ENCODE assay signal across 17 cellular contexts in the genomic region with DNA sequence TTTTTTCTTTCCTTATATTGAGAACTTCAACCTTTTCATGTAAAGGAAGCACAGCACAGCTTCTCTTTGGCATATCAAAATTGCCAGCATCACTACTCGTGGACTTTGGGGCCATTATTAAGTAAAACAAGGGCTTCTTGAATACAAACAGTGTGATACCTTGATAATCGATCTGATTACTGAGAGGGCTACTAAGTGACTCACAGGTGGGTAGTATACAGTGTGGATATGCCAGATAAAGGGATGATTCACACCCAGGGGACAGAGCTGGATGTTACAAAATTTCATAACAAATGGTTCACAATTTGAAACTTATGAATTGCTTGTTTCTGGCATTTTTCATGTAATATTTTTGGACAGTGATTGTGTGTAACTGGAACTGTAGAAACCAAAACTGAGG. TPM values are rescaled to one million over a fixed set of nuclear protein-coding genes. Genes with fewer than 3 reads are reported as not detected.
DNase-seq lines count a peak whose midpoint lies in the region; ATAC-seq, FAIRE-seq and TF ChIP-seq lines count a peak whose summit lies in the region.
"Had no signal": no experiment of that assay in that cellular context is flagged by ENCODE, and none has a peak within 500 bp of the region (broad histone marks: within the 10 kb centered on the region; RNA-seq: fewer than 3 reads in every experiment).

No MANE protein-coding gene starts in this region.

- CTCF ChIA-PET in activated CD4-positive, alpha-beta T cell treated with anti-CD3 and anti-CD28 coated beads for 36 hours (lab: Charles Lee): interaction anchor here (0.6 to 1.0 kb wide), 4 partner anchors 11 to 140 kb away, joined by 3 read pairs; no protein-coding TSS in a partner anchor
- CTCF ChIA-PET in K562 (lab: Yijun Ruan, JAX; ENCODE audit: low intra/inter-chr PET ratio): no interaction called here

- POLR2A ChIA-PET in activated CD4-positive, alpha-beta T cell treated with anti-CD3 and anti-CD28 coated beads for 36 hours (lab: Charles Lee): interaction anchor here (0.6 kb wide), 1 partner anchor 87 kb away, joined by 3 read pairs; a partner anchor contains a TSS
- POLR2A ChIA-PET in K562 (lab: Yijun Ruan, JAX): interaction anchor here (1.0 to 8.1 kb wide), 7 partner anchors 11 to 74 kb away, joined by 3 to 50 read pairs (median 5); a partner anchor contains a TSS

- TF ChIP-seq CTCF in OCI-LY1 (IDR thresholded peaks at IDR 0.05; ENCODE audit: low read length) (no peak), K562 (IDR thresholded peaks at IDR 0.05 in 2 of 3, conservative IDR thresholded peaks at IDR 0.05 in 1 of 3; ENCODE audit: insufficient read depth in 2 of 3, low read depth in 1 of 3, low read length in 3 of 3) (no peak), progenitor cell of endocrine pancreas (IDR thresholded peaks at IDR 0.05; ENCODE audit: unreplicated experiment) (no peak)

- peak overlapping the region; percentile 78 for H3K27ac ChIP-seq in OCI-LY1 (ENCODE audit: low read depth, low read length, poor library complexity, severe bottlenecking)
- peak overlapping the region; percentile 26; the same call in 2 of the 3 replicates for H3K27ac ChIP-seq in K562 (ENCODE audit: extremely low read depth, low read depth, low read length)
- H3K27ac ChIP-seq: neutrophil had no signal

- H3K36me3 Mint-ChIP-seq in activated CD4-positive, alpha-beta T cell treated with anti-CD3 and anti-CD28 coated beads for 36 hours (ENCODE audit: low read depth): peaks cover 49% of the 10 kb centered on the region
- peaks cover 29% of the 10 kb centered on the region for H3K36me3 Mint-ChIP-seq in progenitor cell of endocrine pancreas (ENCODE audit: insufficient read depth)

- no peaks in the 10 kb centered on the region for H3K27me3 Mint-ChIP-seq in activated CD4-positive, alpha-beta T cell treated with anti-CD3 and anti-CD28 coated beads for 36 hours
- H3K27me3 Mint-ChIP-seq in progenitor cell of endocrine pancreas: no peaks in the 10 kb centered on the region

- ATAC-seq in activated CD4-positive, alpha-beta T cell treated with anti-CD3 and anti-CD28 coated beads for 36 hours: peak; percentile 83
- ATAC-seq in K562: peak; percentile 25; the same call in 2 of the 3 replicates
- ATAC-seq: left ventricle myocardium superior had no signal

- in situ Hi-C loops in K562 (cut with MboI): no loop called here

- peak; percentile 81 for TF ChIP-seq EP300 in K562 (IDR thresholded peaks at IDR 0.05; ENCODE audit: low read length)

- no peak for TF ChIP-seq POLR2A in K562 (conservative IDR thresholded peaks at IDR 0.05)

- FAIRE-seq in K562 (lab: Jason Lieb, UNC): peak; percentile 57

- TF ChIP-seq RAD21 in K562 (CRISPR knock-in tag; conservative IDR thresholded peaks at IDR 0.05 in 1 of 2, IDR thresholded peaks at IDR 0.05 in 1 of 2): no peak

- H3K9me2 ChIP-seq in OCI-LY1 (ENCODE audit: low read depth, low read length): no peaks in the 10 kb centered on the region

- H3K4me3 Mint-ChIP-seq in activated CD4-positive, alpha-beta T cell treated with anti-CD3 and anti-CD28 coated beads for 36 hours: no peak overlapping the region
- H3K4me3 Mint-ChIP-seq in progenitor cell of endocrine pancreas (ENCODE audit: low read depth): no peak overlapping the region

- H3K9me3 ChIP-seq in OCI-LY1 (ENCODE audit: low read length) (no peaks in the 10 kb centered on the region; the same call in 1 of the 2 replicates), K562 (replicated peaks; ENCODE audit: control insufficient read depth, insufficient read depth, low read depth, low read length) (peaks cover 4% of the 10 kb centered on the region; the same call in 1 of the 2 replicates)
- H3K9me3 ChIP-seq: neutrophil had no signal

- H3F3A ChIP-seq in OCI-LY1 (ENCODE audit: insufficient read depth, low read length): peaks cover 3% of the 10 kb centered on the region; the same call in 1 of the 2 replicates

- 4% methylated on average over 2 of the region's 2 CpGs for WGBS in K562 (ENCODE audit: insufficient coverage, low coverage, missing lambda C conversion rate)

- H3K4me1 ChIP-seq in OCI-LY1 (ENCODE audit: insufficient read depth, low read length, severe bottlenecking): peaks cover 59% of the 10 kb centered on the region
- H3K4me1 ChIP-seq in K562 (replicated peaks in 1 of 2; ENCODE audit: control insufficient read depth in 2 of 2, insufficient read depth in 2 of 2, low read length in 2 of 2): peaks cover 35 to 47% of the 10 kb centered on the region in 2 experiments

- TSS peak; percentile 10 for BruUV-seq in K562 (replicated peaks; lab: Mats Ljungman, UMichigan)

- peaks cover 95% of the 10 kb centered on the region for H3K79me2 ChIP-seq in OCI-LY1 (ENCODE audit: insufficient read depth, low read length)
- peaks cover 83% of the 10 kb centered on the region for H3K79me2 ChIP-seq in K562 (ENCODE audit: control insufficient read depth, insufficient read depth, low read length)

- H3K4me3 ChIP-seq in OCI-LY1 (ENCODE audit: low read depth, low read length, poor library complexity, severe bottlenecking): no peak overlapping the region
- H3K4me3 ChIP-seq in K562: no peak overlapping the region

- H3K9ac ChIP-seq in OCI-LY1 (ENCODE audit: low read length) (no peak overlapping the region; the same call in 1 of the 2 replicates), K562 (ENCODE audit: insufficient read depth in 1 of 2, low read depth in 2 of 2, low read length in 2 of 2) (peak overlapping the region in 1 of 2 experiments; percentile 4; a peak in 1 of 4 replicates)

- H3K27me3 ChIP-seq in OCI-LY1 (ENCODE audit: insufficient read depth, low read length): no peaks in the 10 kb centered on the region
- H3K27me3 ChIP-seq in K562 (ENCODE audit: control insufficient read depth in 2 of 2, insufficient read depth in 2 of 2, low read length in 2 of 2): no peaks in the 10 kb centered on the region
- H3K27me3 ChIP-seq: neutrophil had no signal

- intact Hi-C loops in activated CD4-positive, alpha-beta T cell treated with anti-CD3 and anti-CD28 coated beads for 36 hours (cut with DNase I, micrococcal nuclease): no loop called here
- intact Hi-C loops in K562 (cut with micrococcal nuclease) (no loop called here), posterior vena cava (cut with DNase I) (no loop called here)

- peak overlapping the region; percentile 23; the same call in 1 of the 2 replicates for H3K4me2 ChIP-seq in OCI-LY1 (ENCODE audit: low read length)
- H3K4me2 ChIP-seq in K562 (ENCODE audit: insufficient read depth, low read length): peak overlapping the region; percentile 15; the same call in 1 of the 2 replicates

- peak overlapping the region; percentile 17 for H3K27ac Mint-ChIP-seq in activated CD4-positive, alpha-beta T cell treated with anti-CD3 and anti-CD28 coated beads for 36 hours
- H3K27ac Mint-ChIP-seq in progenitor cell of endocrine pancreas: peak overlapping the region; percentile 69

- H2AFZ ChIP-seq in OCI-LY1 (ENCODE audit: low read length) (no peak overlapping the region), K562 (ENCODE audit: low read depth, low read length) (no peak overlapping the region)

- peaks cover 3% of the 10 kb centered on the region for H3K9me1 ChIP-seq in K562 (ENCODE audit: control insufficient read depth, insufficient read depth, low read length)

- H3K36me3 ChIP-seq in OCI-LY1 (ENCODE audit: insufficient read depth, low read length) (peaks cover 78% of the 10 kb centered on the region), K562 (ENCODE audit: control insufficient read depth, insufficient read depth, low read length) (peaks cover 67% of the 10 kb centered on the region)

- H4K20me1 ChIP-seq in OCI-LY1 (ENCODE audit: insufficient read depth, low read length) (0 out of 2 replicates have a peak, but pooled peaks cover 3% of the 10 kb centered on the region), K562 (replicated peaks; ENCODE audit: control insufficient read depth, insufficient read depth, low read length) (peaks cover 17% of the 10 kb centered on the region; the same call in 1 of the 2 replicates)

- no peak for DNase-seq in activated CD4-positive, alpha-beta T cell treated with anti-CD3 and anti-CD28 coated beads for 36 hours
- DNase-seq in activated CD4-positive, alpha-beta T cell treated with anti-CD3 and anti-CD28 coated beads for 48 hours: no peak
- DNase-seq in K562 (ENCODE audit: extremely low read depth in 1 of 4, low spot score in 3 of 4) (peak; percentile 40 to 63 (median 46)), progenitor cell of endocrine pancreas (ENCODE audit: low spot score, unreplicated experiment) (no peak), activated gamma-delta T cell (lab: John Stamatoyannopoulos, UW) (no peak), posterior vena cava (ENCODE audit: low spot score) (no peak)
- DNase-seq in stimulated activated CD4-positive, alpha-beta T cell treated with anti-CD3 and anti-CD28 coated beads, Interleukin-2, amount 100 ng/mL, for 48 hours: no peak
- DNase-seq: DND-41; effector CD8-positive, alpha-beta T cell; hippocampal formation; left ventricle myocardium superior; NCI-H1436; NCI-H774 had no signal

- H3K9me3 Mint-ChIP-seq in activated CD4-positive, alpha-beta T cell treated with anti-CD3 and anti-CD28 coated beads for 36 hours (ENCODE audit: low read depth): no peaks in the 10 kb centered on the region
- H3K9me3 Mint-ChIP-seq in progenitor cell of endocrine pancreas (ENCODE audit: low read depth): peaks cover 5% of the 10 kb centered on the region

- peaks cover 57% of the 10 kb centered on the region for H3K4me1 Mint-ChIP-seq in activated CD4-positive, alpha-beta T cell treated with anti-CD3 and anti-CD28 coated beads for 36 hours
- H3K4me1 Mint-ChIP-seq in progenitor cell of endocrine pancreas (ENCODE audit: low read depth): peaks cover 25% of the 10 kb centered on the region

RNA-seq across cellular contexts. Expression of a gene that starts 15.4 kb away (rescaled TPM):
- 100 to 1,000 TPM; 132 to 146 TPM for total RNA-seq in activated CD4-positive, alpha-beta T cell treated with anti-CD3 and anti-CD28 coated beads for 36 hours
- total RNA-seq in K562 (2011; cell fraction: chromatin; rRNA removed; ENCODE audit: low replicate concordance): 321 and 515 TPM in 2 replicates
- total RNA-seq in K562 (2011; cell fraction: nucleolus; rRNA removed): 309 and 314 TPM in 2 replicates
- total RNA-seq in K562 (2011; cell fraction: nucleoplasm; rRNA removed): 269 and 306 TPM in 2 replicates
- 169 and 182 TPM in 2 replicates for total RNA-seq in K562 (2014; rRNA removed)
- total RNA-seq in K562 (2014; rRNA removed; fragmentation: Illumina TruSeq; extraction: Trizol): 193 and 197 TPM in 2 replicates
- 169 and 180 TPM in 2 replicates for total RNA-seq in K562 (2015; rRNA removed; fragmentation: Illumina TruSeq; extraction: Trizol)
- total RNA-seq in K562 (2021): 182 and 185 TPM in 2 replicates
- polyA plus RNA-seq in K562 (2011; rRNA removed): 384 and 397 TPM in 2 replicates
- 176 and 327 TPM in 2 replicates for polyA plus RNA-seq in K562 (2011; cell fraction: cytosol; rRNA removed)
- polyA plus RNA-seq in K562 (2011; cell fraction: nucleus; rRNA removed): 496 and 637 TPM in 2 replicates
- 225 and 429 TPM in 2 replicates for polyA plus RNA-seq in K562 (2012)
- 213 and 224 TPM in 2 replicates for polyA plus RNA-seq in K562 (2014; fragmentation: Illumina TruSeq; extraction: Trizol)
- 100 to 1,000 TPM; 183 to 205 TPM for polyA plus RNA-seq in K562 (2014; fragmentation: Nextera tagmentation; extraction: Ambion mirVana)
- 210 and 239 TPM in 2 replicates for polyA plus RNA-seq in K562 (2014; rRNA removed)
- 318 and 361 TPM in 2 replicates for polyA minus RNA-seq in K562 (2011; rRNA and poly(A)+ RNA removed)
- 89.8 and 90.4 TPM in 2 replicates for polyA minus RNA-seq in K562 (2011; cell fraction: cytosol; rRNA and poly(A)+ RNA removed)
- 144 and 207 TPM in 2 replicates for polyA minus RNA-seq in K562 (2011; cell fraction: nucleus; rRNA and poly(A)+ RNA removed)
- total RNA-seq in progenitor cell of endocrine pancreas: 197 and 207 TPM in 2 replicates
- total RNA-seq in posterior vena cava: 10 to 100 TPM; 36.6 to 40.8 TPM

RNA-seq across cellular contexts. Expression of a gene that starts 28.7 kb away (rescaled TPM):
- total RNA-seq in activated CD4-positive, alpha-beta T cell treated with anti-CD3 and anti-CD28 coated beads for 36 hours: 10 to 100 TPM; 27.0 to 29.3 TPM
- total RNA-seq in K562 (2011; cell fraction: chromatin; rRNA removed; ENCODE audit: low replicate concordance): 19.8 and 52.7 TPM in 2 replicates
- total RNA-seq in K562 (2011; cell fraction: nucleolus; rRNA removed): 56.5 and 63.0 TPM in 2 replicates
- total RNA-seq in K562 (2011; cell fraction: nucleoplasm; rRNA removed): 61.2 and 72.0 TPM in 2 replicates
- total RNA-seq in K562 (2014; rRNA removed) (155 and 188 TPM in 2 replicates), K562 (2014; rRNA removed; fragmentation: Illumina TruSeq; extraction: Trizol) (85.0 and 89.5 TPM in 2 replicates), K562 (2015; rRNA removed; fragmentation: Illumina TruSeq; extraction: Trizol) (99.5 and 102 TPM in 2 replicates), K562 (2021) (236 and 247 TPM in 2 replicates), progenitor cell of endocrine pancreas (774 and 833 TPM in 2 replicates), posterior vena cava (10 to 100 TPM; 40.9 to 43.9 TPM)
- polyA plus RNA-seq in K562 (2011; rRNA removed) (202 and 216 TPM in 2 replicates), K562 (2014; fragmentation: Illumina TruSeq; extraction: Trizol) (325 and 361 TPM in 2 replicates), K562 (2014; fragmentation: Nextera tagmentation; extraction: Ambion mirVana) (10 to 100 TPM; 14.7 to 14.8 TPM), K562 (2014; rRNA removed) (256 and 262 TPM in 2 replicates)
- 300 and 303 TPM in 2 replicates for polyA plus RNA-seq in K562 (2011; cell fraction: cytosol; rRNA removed)
- 63.0 and 65.4 TPM in 2 replicates for polyA plus RNA-seq in K562 (2011; cell fraction: nucleus; rRNA removed)
- polyA plus RNA-seq in K562 (2012): 99.2 and 141 TPM in 2 replicates
- 110 and 133 TPM in 2 replicates for polyA minus RNA-seq in K562 (2011; rRNA and poly(A)+ RNA removed)
- polyA minus RNA-seq in K562 (2011; cell fraction: cytosol; rRNA and poly(A)+ RNA removed): 77.4 and 89.7 TPM in 2 replicates
- 30.2 and 47.4 TPM in 2 replicates for polyA minus RNA-seq in K562 (2011; cell fraction: nucleus; rRNA and poly(A)+ RNA removed)

RNA-seq across cellular contexts. Expression of a gene that starts 55.0 kb away (rescaled TPM):
- 1 to 10 TPM; 3.1 to 3.3 TPM for total RNA-seq in activated CD4-positive, alpha-beta T cell treated with anti-CD3 and anti-CD28 coated beads for 36 hours
- total RNA-seq in K562 (2011; cell fraction: chromatin; rRNA removed; ENCODE audit: low replicate concordance): 86.3 and 131 TPM in 2 replicates
- total RNA-seq in K562 (2011; cell fraction: nucleolus; rRNA removed): 70.1 and 80.5 TPM in 2 replicates
- total RNA-seq in K562 (2011; cell fraction: nucleoplasm; rRNA removed): 83.9 and 97.2 TPM in 2 replicates
- total RNA-seq in K562 (2014; rRNA removed) (6.7 and 7.4 TPM in 2 replicates), K562 (2014; rRNA removed; fragmentation: Illumina TruSeq; extraction: Trizol) (3.6 and 4.0 TPM in 2 replicates), K562 (2015; rRNA removed; fragmentation: Illumina TruSeq; extraction: Trizol) (2.9 and 3.4 TPM in 2 replicates), K562 (2021) (11.6 and 12.7 TPM in 2 replicates), progenitor cell of endocrine pancreas (15.0 and 17.3 TPM in 2 replicates), posterior vena cava (1 to 10 TPM; 4.4 to 5.4 TPM)
- polyA plus RNA-seq in K562 (2011; rRNA removed) (10.9 and 18.6 TPM in 2 replicates), K562 (2014; fragmentation: Illumina TruSeq; extraction: Trizol) (9.5 and 9.7 TPM in 2 replicates), K562 (2014; fragmentation: Nextera tagmentation; extraction: Ambion mirVana) (under 1 TPM; 0.04 TPM), K562 (2014; rRNA removed) (17.9 and 21.6 TPM in 2 replicates)
- 7.0 and 9.1 TPM in 2 replicates for polyA plus RNA-seq in K562 (2011; cell fraction: cytosol; rRNA removed)
- 76.1 and 118 TPM in 2 replicates for polyA plus RNA-seq in K562 (2011; cell fraction: nucleus; rRNA removed)
- polyA plus RNA-seq in K562 (2012): 9.5 and 33.7 TPM in 2 replicates
- polyA minus RNA-seq in K562 (2011; rRNA and poly(A)+ RNA removed): 4.5 and 5.5 TPM in 2 replicates
- polyA minus RNA-seq in K562 (2011; cell fraction: cytosol; rRNA and poly(A)+ RNA removed): 1.1 and 1.6 TPM in 2 replicates
- polyA minus RNA-seq in K562 (2011; cell fraction: nucleus; rRNA and poly(A)+ RNA removed): 13.0 and 14.4 TPM in 2 replicates

RNA-seq across cellular contexts. Expression of a gene that starts 55.0 kb away (rescaled TPM):
- 1 to 10 TPM in 1 of 2 experiments, under 1 TPM in 1; 0.76 to 1.6 TPM for total RNA-seq in activated CD4-positive, alpha-beta T cell treated with anti-CD3 and anti-CD28 coated beads for 36 hours
- total RNA-seq in K562 (2011; cell fraction: chromatin; rRNA removed; ENCODE audit: low replicate concordance): 22.5 and 34.3 TPM in 2 replicates
- total RNA-seq in K562 (2011; cell fraction: nucleolus; rRNA removed): 17.5 and 20.7 TPM in 2 replicates
- total RNA-seq in K562 (2011; cell fraction: nucleoplasm; rRNA removed): 28.9 and 47.3 TPM in 2 replicates
- total RNA-seq in K562 (2014; rRNA removed): 0.27 and 1.8 TPM in 2 replicates
- 1.9 and 2.5 TPM in 2 replicates for total RNA-seq in K562 (2014; rRNA removed; fragmentation: Illumina TruSeq; extraction: Trizol)
- 2.8 and 4.3 TPM in 2 replicates for total RNA-seq in K562 (2015; rRNA removed; fragmentation: Illumina TruSeq; extraction: Trizol)
- 2.3 and 3.3 TPM in 2 replicates for total RNA-seq in K562 (2021)
- 2.8 and 3.6 TPM in 2 replicates for polyA plus RNA-seq in K562 (2011; rRNA removed)
- polyA plus RNA-seq in K562 (2011; cell fraction: cytosol; rRNA removed): 1.4 and 4.1 TPM in 2 replicates
- 8.9 and 10.3 TPM in 2 replicates for polyA plus RNA-seq in K562 (2011; cell fraction: nucleus; rRNA removed)
- polyA plus RNA-seq in K562 (2012): 1.8 and 11.1 TPM in 2 replicates
- polyA plus RNA-seq in K562 (2014; fragmentation: Illumina TruSeq; extraction: Trizol): 1.6 and 3.2 TPM in 2 replicates
- polyA plus RNA-seq in K562 (2014; fragmentation: Nextera tagmentation; extraction: Ambion mirVana): under 1 TPM; 0.66 to 0.82 TPM
- 1.9 and 2.2 TPM in 2 replicates for polyA plus RNA-seq in K562 (2014; rRNA removed)
- 1.8 and 1.9 TPM in 2 replicates for polyA minus RNA-seq in K562 (2011; rRNA and poly(A)+ RNA removed)
- polyA minus RNA-seq in K562 (2011; cell fraction: cytosol; rRNA and poly(A)+ RNA removed): not detected in 2 replicates
- 3.2 and 4.4 TPM in 2 replicates for polyA minus RNA-seq in K562 (2011; cell fraction: nucleus; rRNA and poly(A)+ RNA removed)
- total RNA-seq in progenitor cell of endocrine pancreas: 3.1 and 3.9 TPM in 2 replicates
- total RNA-seq in posterior vena cava: 1 to 10 TPM; 2.6 to 3.9 TPM

RNA-seq across cellular contexts. Expression of a gene that starts 56.2 kb away (rescaled TPM):
- 100 to 1,000 TPM; 179 to 220 TPM for total RNA-seq in activated CD4-positive, alpha-beta T cell treated with anti-CD3 and anti-CD28 coated beads for 36 hours
- not detected in 2 replicates for total RNA-seq in K562 (2011; cell fraction: chromatin; rRNA removed; ENCODE audit: low replicate concordance)
- total RNA-seq in K562 (2011; cell fraction: nucleolus; rRNA removed): not detected in 2 replicates
- 0.81 TPM in 1 of 2 replicates, not detected in the other for total RNA-seq in K562 (2011; cell fraction: nucleoplasm; rRNA removed)
- total RNA-seq in K562 (2014; rRNA removed) (0.08 TPM in 1 of 2 replicates, not detected in the other), K562 (2014; rRNA removed; fragmentation: Illumina TruSeq; extraction: Trizol) (0.13 TPM in 1 of 2 replicates, not detected in the other), K562 (2015; rRNA removed; fragmentation: Illumina TruSeq; extraction: Trizol) (not detected in 2 replicates), K562 (2021) (0.38 and 0.47 TPM in 2 replicates), progenitor cell of endocrine pancreas (0.77 and 1.2 TPM in 2 replicates), posterior vena cava (1 to 10 TPM; 1.1 to 1.3 TPM)
- polyA plus RNA-seq in K562 (2011; rRNA removed) (not detected in 2 replicates), K562 (2014; fragmentation: Illumina TruSeq; extraction: Trizol) (0.04 TPM in 1 of 2 replicates, not detected in the other), K562 (2014; fragmentation: Nextera tagmentation; extraction: Ambion mirVana) (not detected), K562 (2014; rRNA removed) (0.13 TPM in 1 of 2 replicates, not detected in the other)
- not detected in 2 replicates for polyA plus RNA-seq in K562 (2011; cell fraction: cytosol; rRNA removed)
- polyA plus RNA-seq in K562 (2011; cell fraction: nucleus; rRNA removed): 0.41 TPM in 1 of 2 replicates, not detected in the other
- not detected in 2 replicates for polyA plus RNA-seq in K562 (2012)
- polyA minus RNA-seq in K562 (2011; rRNA and poly(A)+ RNA removed): not detected in 2 replicates
- polyA minus RNA-seq in K562 (2011; cell fraction: cytosol; rRNA and poly(A)+ RNA removed): not detected in 2 replicates
- not detected in 2 replicates for polyA minus RNA-seq in K562 (2011; cell fraction: nucleus; rRNA and poly(A)+ RNA removed)
- total RNA-seq: H4 had no signal
- polyA plus RNA-seq: AG04450 had no signal

Comparison
In these comparisons a context has a peak if more than half of its experiments do, and no peak if none do; other contexts are left out.
1. DNase-seq: peak in K562 (4 of 4); none in activated CD4-positive, alpha-beta T cell treated with anti-CD3 and anti-CD28 coated beads for 36 hours (single experiment), activated CD4-positive, alpha-beta T cell treated with anti-CD3 and anti-CD28 coated beads for 48 hours (single experiment), progenitor cell of endocrine pancreas (single experiment), stimulated activated CD4-positive, alpha-beta T cell treated with anti-CD3 and anti-CD28 coated beads, Interleukin-2, amount 100 ng/mL, for 48 hours (0 of 2), activated gamma-delta T cell (single experiment) and posterior vena cava (single experiment).